2 cellular contexts compared by ENCODE assay signal in the genomic region with DNA sequence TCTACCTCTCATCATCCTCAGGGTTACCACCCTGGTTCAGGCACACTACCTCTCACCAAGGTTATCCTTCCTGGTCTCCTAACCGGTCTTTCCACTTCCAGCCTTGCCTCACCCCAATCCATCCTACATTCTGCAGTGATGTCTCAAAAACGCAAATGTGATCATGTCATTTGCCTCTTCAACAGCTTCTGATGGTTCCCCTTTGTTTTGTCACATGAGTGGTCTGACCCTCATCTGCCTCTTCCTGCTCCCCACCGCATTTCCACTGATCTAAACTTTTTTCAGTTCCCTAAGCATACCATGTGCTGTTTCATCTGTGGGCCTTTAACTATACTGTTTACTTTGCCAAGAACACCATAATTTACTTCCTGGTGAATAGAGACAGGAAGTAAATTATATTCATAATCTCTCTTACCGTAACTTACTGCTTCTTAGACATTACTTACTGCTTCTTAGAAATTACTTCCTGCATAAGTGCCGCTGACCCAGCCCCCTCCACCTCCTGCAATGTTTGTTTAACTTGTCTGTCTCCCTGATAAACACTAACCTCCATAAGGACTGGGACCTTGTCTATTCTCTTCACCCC.
TF ChIP-seq lines count a peak whose summit lies in the region.

No MANE protein-coding gene starts in this region.

TF ChIP-seq in A549, 52 proteins besides CTCF, POLR2A, EP300 and RAD21:
- TF ChIP-seq, protein P1, sequence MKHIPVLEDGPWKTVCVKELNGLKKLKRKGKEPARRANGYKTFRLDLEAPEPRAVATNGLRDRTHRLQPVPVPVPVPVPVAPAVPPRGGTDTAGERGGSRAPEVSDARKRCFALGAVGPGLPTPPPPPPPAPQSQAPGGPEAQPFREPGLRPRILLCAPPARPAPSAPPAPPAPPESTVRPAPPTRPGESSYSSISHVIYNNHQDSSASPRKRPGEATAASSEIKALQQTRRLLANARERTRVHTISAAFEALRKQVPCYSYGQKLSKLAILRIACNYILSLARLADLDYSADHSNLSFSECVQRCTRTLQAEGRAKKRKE (CRISPR knock-in tag; IDR thresholded peaks at IDR 0.05; ENCODE audit: low read depth), result no peak

TF ChIP-seq in GM12878, 131 proteins besides CTCF, POLR2A, EP300 and RAD21 (continued from another document and continues in another):
- TF ChIP-seq, protein P2, sequence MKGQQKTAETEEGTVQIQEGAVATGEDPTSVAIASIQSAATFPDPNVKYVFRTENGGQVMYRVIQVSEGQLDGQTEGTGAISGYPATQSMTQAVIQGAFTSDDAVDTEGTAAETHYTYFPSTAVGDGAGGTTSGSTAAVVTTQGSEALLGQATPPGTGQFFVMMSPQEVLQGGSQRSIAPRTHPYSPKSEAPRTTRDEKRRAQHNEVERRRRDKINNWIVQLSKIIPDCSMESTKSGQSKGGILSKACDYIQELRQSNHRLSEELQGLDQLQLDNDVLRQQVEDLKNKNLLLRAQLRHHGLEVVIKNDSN (IDR thresholded peaks at IDR 0.05; ENCODE audit: borderline replicate concordance, extremely low read length, insufficient read depth, low read depth, low read length), result no peak
- TF ChIP-seq TAF1 (IDR thresholded peaks at IDR 0.05; ENCODE audit: borderline replicate concordance, low read depth, low read length) (no peak), CHD1 (IDR thresholded peaks at IDR 0.05; ENCODE audit: low read depth, low read length) (no peak), DPF2 (IDR thresholded peaks at IDR 0.05) (no peak), ZNF384 (IDR thresholded peaks at IDR 0.05; ENCODE audit: borderline replicate concordance, low read depth, low read length) (no peak), MEF2A (IDR thresholded peaks at IDR 0.05; ENCODE audit: insufficient read depth, low read depth, low read length) (no peak), HDAC2 (IDR thresholded peaks at IDR 0.05) (no peak), ZZZ3 (IDR thresholded peaks at IDR 0.05; ENCODE audit: control insufficient read depth, insufficient read length, low read depth) (no peak), EZH2 (IDR thresholded peaks at IDR 0.05; ENCODE audit: borderline replicate concordance, control insufficient read depth, low read depth, low read length) (no peak), FOXM1 (IDR thresholded peaks at IDR 0.05; ENCODE audit: low read depth, low read length) (peak; percentile 21; the same call in 1 of the 2 replicates), PML (IDR thresholded peaks at IDR 0.05; ENCODE audit: low read length) (no peak), EED (IDR thresholded peaks at IDR 0.05; ENCODE audit: low read depth) (0 out of 2 replicates have a peak, but pooled peaks have one; percentile 10), MTA2 (IDR thresholded peaks at IDR 0.05; ENCODE audit: low read depth) (no peak), GATAD2B (conservative IDR thresholded peaks at IDR 0.05; ENCODE audit: low read depth) (no peak), MEF2B (IDR thresholded peaks at IDR 0.05; ENCODE audit: partially characterized antibody, poor library complexity, severe bottlenecking) (no peak), STAT1 (conservative IDR thresholded peaks at IDR 0.05) (no peak), RCOR1 (conservative IDR thresholded peaks at IDR 0.05; ENCODE audit: low read depth, low read length) (no peak), RBBP5 (conservative IDR thresholded peaks at IDR 0.05) (no peak), KLF5 (IDR thresholded peaks at IDR 0.05; ENCODE audit: partially characterized antibody) (no peak), SMAD5 (IDR thresholded peaks at IDR 0.05; ENCODE audit: low read depth) (no peak), RUNX3 (IDR thresholded peaks at IDR 0.05; ENCODE audit: low read length) (peak; percentile 88), SIX5 (IDR thresholded peaks at IDR 0.05; ENCODE audit: low read depth, low read length, severe bottlenecking) (no peak), MYB (IDR thresholded peaks at IDR 0.05; ENCODE audit: borderline replicate concordance, low read depth, low read length) (no peak), ATF7 (IDR thresholded peaks at IDR 0.05; ENCODE audit: low read depth) (peak; percentile 69; the same call in 1 of the 2 replicates), FOS (IDR thresholded peaks at IDR 0.05; ENCODE audit: borderline replicate concordance, extremely low read depth, insufficient read length) (no peak), ETV6 (conservative IDR thresholded peaks at IDR 0.05 in 1 of 2, IDR thresholded peaks at IDR 0.05 in 1 of 2; ENCODE audit: borderline replicate concordance in 1 of 2, low read depth in 1 of 2) (peak in 1 of 2 experiments; percentile 92; a peak in 2 of 4 replicates), CHD4 (IDR thresholded peaks at IDR 0.05) (no peak), CREB1 (IDR thresholded peaks at IDR 0.05; ENCODE audit: low read depth) (0 out of 2 replicates have a peak, but pooled peaks have one; percentile 49), ZNF24 (IDR thresholded peaks at IDR 0.05) (no peak), HDAC6 (IDR thresholded peaks at IDR 0.05; ENCODE audit: unreplicated experiment) (no peak), GABPA (IDR thresholded peaks at IDR 0.05; ENCODE audit: low read depth) (no peak), NFXL1 (IDR thresholded peaks at IDR 0.05; ENCODE audit: borderline replicate concordance) (no peak), SUPT20H (IDR thresholded peaks at IDR 0.05; ENCODE audit: borderline replicate concordance, control insufficient read depth, low read depth, low read length) (no peak), RFX5 (IDR thresholded peaks at IDR 0.05; ENCODE audit: low read depth, low read length) (no peak), STAT3 (IDR thresholded peaks at IDR 0.05; ENCODE audit: low read depth, low read length) (no peak), WRNIP1 (IDR thresholded peaks at IDR 0.05; ENCODE audit: borderline replicate concordance, low read depth, low read length) (no peak), TCF3 (IDR thresholded peaks at IDR 0.05; ENCODE audit: borderline replicate concordance, insufficient read depth, low read depth, low read length) (no peak), CHD2 (IDR thresholded peaks at IDR 0.05; ENCODE audit: borderline replicate concordance, low read depth, low read length) (no peak), RELA (IDR thresholded peaks at IDR 0.05; ENCODE audit: borderline replicate concordance, partially characterized antibody) (peak; percentile 18), SMC3 (IDR thresholded peaks at IDR 0.05; ENCODE audit: borderline replicate concordance, low read length) (no peak), ZNF217 (IDR thresholded peaks at IDR 0.05) (no peak), SMAD1 (IDR thresholded peaks at IDR 0.05; ENCODE audit: low read depth, partially characterized antibody) (no peak)
- TF ChIP-seq, protein P3, sequence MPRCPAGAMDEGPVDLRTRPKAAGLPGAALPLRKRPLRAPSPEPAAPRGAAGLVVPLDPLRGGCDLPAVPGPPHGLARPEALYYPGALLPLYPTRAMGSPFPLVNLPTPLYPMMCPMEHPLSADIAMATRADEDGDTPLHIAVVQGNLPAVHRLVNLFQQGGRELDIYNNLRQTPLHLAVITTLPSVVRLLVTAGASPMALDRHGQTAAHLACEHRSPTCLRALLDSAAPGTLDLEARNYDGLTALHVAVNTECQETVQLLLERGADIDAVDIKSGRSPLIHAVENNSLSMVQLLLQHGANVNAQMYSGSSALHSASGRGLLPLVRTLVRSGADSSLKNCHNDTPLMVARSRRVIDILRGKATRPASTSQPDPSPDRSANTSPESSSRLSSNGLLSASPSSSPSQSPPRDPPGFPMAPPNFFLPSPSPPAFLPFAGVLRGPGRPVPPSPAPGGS (IDR thresholded peaks at IDR 0.05; ENCODE audit: borderline replicate concordance, insufficient read depth, low read depth, low read length, poor library complexity, severe bottlenecking), result no peak
- TF ChIP-seq, protein P4, sequence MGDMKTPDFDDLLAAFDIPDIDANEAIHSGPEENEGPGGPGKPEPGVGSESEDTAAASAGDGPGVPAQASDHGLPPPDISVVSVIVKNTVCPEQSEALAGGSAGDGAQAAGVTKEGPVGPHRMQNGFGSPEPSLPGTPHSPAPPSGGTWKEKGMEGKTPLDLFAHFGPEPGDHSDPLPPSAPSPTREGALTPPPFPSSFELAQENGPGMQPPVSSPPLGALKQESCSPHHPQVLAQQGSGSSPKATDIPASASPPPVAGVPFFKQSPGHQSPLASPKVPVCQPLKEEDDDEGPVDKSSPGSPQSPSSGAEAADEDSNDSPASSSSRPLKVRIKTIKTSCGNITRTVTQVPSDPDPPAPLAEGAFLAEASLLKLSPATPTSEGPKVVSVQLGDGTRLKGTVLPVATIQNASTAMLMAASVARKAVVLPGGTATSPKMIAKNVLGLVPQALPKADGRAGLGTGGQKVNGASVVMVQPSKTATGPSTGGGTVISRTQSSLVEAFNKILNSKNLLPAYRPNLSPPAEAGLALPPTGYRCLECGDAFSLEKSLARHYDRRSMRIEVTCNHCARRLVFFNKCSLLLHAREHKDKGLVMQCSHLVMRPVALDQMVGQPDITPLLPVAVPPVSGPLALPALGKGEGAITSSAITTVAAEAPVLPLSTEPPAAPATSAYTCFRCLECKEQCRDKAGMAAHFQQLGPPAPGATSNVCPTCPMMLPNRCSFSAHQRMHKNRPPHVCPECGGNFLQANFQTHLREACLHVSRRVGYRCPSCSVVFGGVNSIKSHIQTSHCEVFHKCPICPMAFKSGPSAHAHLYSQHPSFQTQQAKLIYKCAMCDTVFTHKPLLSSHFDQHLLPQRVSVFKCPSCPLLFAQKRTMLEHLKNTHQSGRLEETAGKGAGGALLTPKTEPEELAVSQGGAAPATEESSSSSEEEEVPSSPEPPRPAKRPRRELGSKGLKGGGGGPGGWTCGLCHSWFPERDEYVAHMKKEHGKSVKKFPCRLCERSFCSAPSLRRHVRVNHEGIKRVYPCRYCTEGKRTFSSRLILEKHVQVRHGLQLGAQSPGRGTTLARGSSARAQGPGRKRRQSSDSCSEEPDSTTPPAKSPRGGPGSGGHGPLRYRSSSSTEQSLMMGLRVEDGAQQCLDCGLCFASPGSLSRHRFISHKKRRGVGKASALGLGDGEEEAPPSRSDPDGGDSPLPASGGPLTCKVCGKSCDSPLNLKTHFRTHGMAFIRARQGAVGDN (IDR thresholded peaks at IDR 0.05), result no peak
- TF ChIP-seq, protein P5, sequence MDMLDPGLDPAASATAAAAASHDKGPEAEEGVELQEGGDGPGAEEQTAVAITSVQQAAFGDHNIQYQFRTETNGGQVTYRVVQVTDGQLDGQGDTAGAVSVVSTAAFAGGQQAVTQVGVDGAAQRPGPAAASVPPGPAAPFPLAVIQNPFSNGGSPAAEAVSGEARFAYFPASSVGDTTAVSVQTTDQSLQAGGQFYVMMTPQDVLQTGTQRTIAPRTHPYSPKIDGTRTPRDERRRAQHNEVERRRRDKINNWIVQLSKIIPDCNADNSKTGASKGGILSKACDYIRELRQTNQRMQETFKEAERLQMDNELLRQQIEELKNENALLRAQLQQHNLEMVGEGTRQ (IDR thresholded peaks at IDR 0.05; ENCODE audit: borderline replicate concordance, low read depth, low read length), result no peak
- TF ChIP-seq, protein P6, sequence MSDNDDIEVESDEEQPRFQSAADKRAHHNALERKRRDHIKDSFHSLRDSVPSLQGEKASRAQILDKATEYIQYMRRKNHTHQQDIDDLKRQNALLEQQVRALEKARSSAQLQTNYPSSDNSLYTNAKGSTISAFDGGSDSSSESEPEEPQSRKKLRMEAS (IDR thresholded peaks at IDR 0.05; ENCODE audit: low read depth, low read length), result peak; percentile 37; the same call in 1 of the 2 replicates
- TF ChIP-seq, protein P7, sequence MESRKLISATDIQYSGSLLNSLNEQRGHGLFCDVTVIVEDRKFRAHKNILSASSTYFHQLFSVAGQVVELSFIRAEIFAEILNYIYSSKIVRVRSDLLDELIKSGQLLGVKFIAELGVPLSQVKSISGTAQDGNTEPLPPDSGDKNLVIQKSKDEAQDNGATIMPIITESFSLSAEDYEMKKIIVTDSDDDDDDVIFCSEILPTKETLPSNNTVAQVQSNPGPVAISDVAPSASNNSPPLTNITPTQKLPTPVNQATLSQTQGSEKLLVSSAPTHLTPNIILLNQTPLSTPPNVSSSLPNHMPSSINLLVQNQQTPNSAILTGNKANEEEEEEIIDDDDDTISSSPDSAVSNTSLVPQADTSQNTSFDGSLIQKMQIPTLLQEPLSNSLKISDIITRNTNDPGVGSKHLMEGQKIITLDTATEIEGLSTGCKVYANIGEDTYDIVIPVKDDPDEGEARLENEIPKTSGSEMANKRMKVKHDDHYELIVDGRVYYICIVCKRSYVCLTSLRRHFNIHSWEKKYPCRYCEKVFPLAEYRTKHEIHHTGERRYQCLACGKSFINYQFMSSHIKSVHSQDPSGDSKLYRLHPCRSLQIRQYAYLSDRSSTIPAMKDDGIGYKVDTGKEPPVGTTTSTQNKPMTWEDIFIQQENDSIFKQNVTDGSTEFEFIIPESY (IDR thresholded peaks at IDR 0.05), result no peak
- TF ChIP-seq, protein P8, sequence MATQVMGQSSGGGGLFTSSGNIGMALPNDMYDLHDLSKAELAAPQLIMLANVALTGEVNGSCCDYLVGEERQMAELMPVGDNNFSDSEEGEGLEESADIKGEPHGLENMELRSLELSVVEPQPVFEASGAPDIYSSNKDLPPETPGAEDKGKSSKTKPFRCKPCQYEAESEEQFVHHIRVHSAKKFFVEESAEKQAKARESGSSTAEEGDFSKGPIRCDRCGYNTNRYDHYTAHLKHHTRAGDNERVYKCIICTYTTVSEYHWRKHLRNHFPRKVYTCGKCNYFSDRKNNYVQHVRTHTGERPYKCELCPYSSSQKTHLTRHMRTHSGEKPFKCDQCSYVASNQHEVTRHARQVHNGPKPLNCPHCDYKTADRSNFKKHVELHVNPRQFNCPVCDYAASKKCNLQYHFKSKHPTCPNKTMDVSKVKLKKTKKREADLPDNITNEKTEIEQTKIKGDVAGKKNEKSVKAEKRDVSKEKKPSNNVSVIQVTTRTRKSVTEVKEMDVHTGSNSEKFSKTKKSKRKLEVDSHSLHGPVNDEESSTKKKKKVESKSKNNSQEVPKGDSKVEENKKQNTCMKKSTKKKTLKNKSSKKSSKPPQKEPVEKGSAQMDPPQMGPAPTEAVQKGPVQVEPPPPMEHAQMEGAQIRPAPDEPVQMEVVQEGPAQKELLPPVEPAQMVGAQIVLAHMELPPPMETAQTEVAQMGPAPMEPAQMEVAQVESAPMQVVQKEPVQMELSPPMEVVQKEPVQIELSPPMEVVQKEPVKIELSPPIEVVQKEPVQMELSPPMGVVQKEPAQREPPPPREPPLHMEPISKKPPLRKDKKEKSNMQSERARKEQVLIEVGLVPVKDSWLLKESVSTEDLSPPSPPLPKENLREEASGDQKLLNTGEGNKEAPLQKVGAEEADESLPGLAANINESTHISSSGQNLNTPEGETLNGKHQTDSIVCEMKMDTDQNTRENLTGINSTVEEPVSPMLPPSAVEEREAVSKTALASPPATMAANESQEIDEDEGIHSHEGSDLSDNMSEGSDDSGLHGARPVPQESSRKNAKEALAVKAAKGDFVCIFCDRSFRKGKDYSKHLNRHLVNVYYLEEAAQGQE (IDR thresholded peaks at IDR 0.05; ENCODE audit: low read depth, low read length), result no peak
